Comparison of ENCODE assay signal across 19 cellular contexts in genomic region chr1:201756411-201756810, GRCh38.
DNase-seq lines count a peak whose midpoint lies in the region; ATAC-seq and TF ChIP-seq lines count a peak whose summit lies in the region.
"Had no signal": no experiment of that assay in that cellular context is flagged by ENCODE, and none has a peak within 500 bp of the region (broad histone marks: within the 10 kb centered on the region; RNA-seq: fewer than 3 reads in every experiment).

No MANE protein-coding gene starts in this region.

- H3K4me3 ChIP-seq in astrocyte of the spinal cord (ENCODE audit: low read depth, low read length), result no peak overlapping the region
- H3K4me3 ChIP-seq: GM23338, spleen, transverse colon had no signal

- TF ChIP-seq CTCF in astrocyte of the spinal cord (IDR thresholded peaks at IDR 0.05; ENCODE audit: low read depth, low read length), result no peak

- DNase-seq in ACHN, result peak; percentile 61
- peak; percentile 70 for DNase-seq in LHCN-M2 (ENCODE audit: low read depth)
- DNase-seq in astrocyte of the spinal cord (ENCODE audit: low read depth, low spot score), result peak; percentile 73
- peak; percentile 83 for DNase-seq in kidney tubule cell (ENCODE audit: low spot score)
- DNase-seq in inferior parietal cortex (ENCODE audit: extremely low spot score), result no peak
- no peak for DNase-seq in stimulated activated naive B cell treated with anti-CD40 and anti-IgM and Interleukin-4, amounts not matched to agents 10 μg/mL and 1 μg/mL and 100 μg/mL, for 72 hours
- no peak for DNase-seq in stimulated activated CD4-positive, alpha-beta T cell treated with anti-CD3 and anti-CD28 coated beads, Interleukin-2, amount 100 ng/mL, for 24 hours
- no peak for DNase-seq in left lobe of liver (ENCODE audit: low spot score)
- DNase-seq: activated CD4-positive, alpha-beta T cell treated with anti-CD3 and anti-CD28 coated beads for 36 hours; activated T-cell treated with anti-CD3 and anti-CD28 coated beads, Interleukin-2, amount 50 U/mL, for 24 hours; AML-193; amygdala; effector memory CD8-positive, alpha-beta T cell; hypothalamus; OCI-M1; spleen; T-helper 2 cell; transverse colon had no signal

- H3K4me1 Mint-ChIP-seq in stimulated activated naive B cell treated with anti-CD40 and anti-IgM and Interleukin-4, amounts not matched to agents 10 μg/mL and 1 μg/mL and 100 μg/mL, for 72 hours, result peaks cover 26 to 39% of the 10 kb centered on the region in 2 donors

- in situ Hi-C loops in ACHN (cut with HindIII; ENCODE audit: low pct_ligation_motif_present, low pct_unique_long_range_greater_than_20kb, low sequenced_read_pairs) (no loop called here), astrocyte of the spinal cord (cut with HindIII; ENCODE audit: low sequenced_read_pairs) (no loop called here)

- H3K36me3 Mint-ChIP-seq in stimulated activated naive B cell treated with anti-CD40 and anti-IgM and Interleukin-4, amounts not matched to agents 10 μg/mL and 1 μg/mL and 100 μg/mL, for 72 hours, result no peaks in the 10 kb centered on the region

- no peaks in the 10 kb centered on the region for H3K27me3 Mint-ChIP-seq in stimulated activated naive B cell treated with anti-CD40 and anti-IgM and Interleukin-4, amounts not matched to agents 10 μg/mL and 1 μg/mL and 100 μg/mL, for 72 hours
- H3K27me3 Mint-ChIP-seq: activated T-cell treated with anti-CD3 and anti-CD28 coated beads, Interleukin-2, amount 50 U/mL, for 24 hours had no signal

- H3K4me3 Mint-ChIP-seq in stimulated activated naive B cell treated with anti-CD40 and anti-IgM and Interleukin-4, amounts not matched to agents 10 μg/mL and 1 μg/mL and 100 μg/mL, for 72 hours, result no peak overlapping the region
- H3K4me3 Mint-ChIP-seq: activated CD4-positive, alpha-beta T cell treated with anti-CD3 and anti-CD28 coated beads for 36 hours; activated T-cell treated with anti-CD3 and anti-CD28 coated beads, Interleukin-2, amount 50 U/mL, for 24 hours; effector memory CD8-positive, alpha-beta T cell; GM23338 had no signal

- no peak overlapping the region for H3K27ac Mint-ChIP-seq in stimulated activated naive B cell treated with anti-CD40 and anti-IgM and Interleukin-4, amounts not matched to agents 10 μg/mL and 1 μg/mL and 100 μg/mL, for 72 hours
- H3K27ac Mint-ChIP-seq: activated CD4-positive, alpha-beta T cell treated with anti-CD3 and anti-CD28 coated beads for 36 hours; activated T-cell treated with anti-CD3 and anti-CD28 coated beads, Interleukin-2, amount 50 U/mL, for 24 hours; GM23338 had no signal

- no peaks in the 10 kb centered on the region for H3K9me3 Mint-ChIP-seq in stimulated activated naive B cell treated with anti-CD40 and anti-IgM and Interleukin-4, amounts not matched to agents 10 μg/mL and 1 μg/mL and 100 μg/mL, for 72 hours
- H3K9me3 Mint-ChIP-seq: activated T-cell treated with anti-CD3 and anti-CD28 coated beads, Interleukin-2, amount 50 U/mL, for 24 hours; effector memory CD8-positive, alpha-beta T cell; GM23338 had no signal

- ATAC-seq in stimulated activated naive B cell treated with anti-CD40 and anti-IgM and Interleukin-4, amounts not matched to agents 10 μg/mL and 1 μg/mL and 100 μg/mL, for 72 hours (replicated peaks), result no peak
- ATAC-seq in left lobe of liver, result no peak
- ATAC-seq: activated CD4-positive, alpha-beta T cell treated with anti-CD3 and anti-CD28 coated beads for 36 hours; effector memory CD8-positive, alpha-beta T cell; GM23338 had no signal

Comparison
In these comparisons a context has a peak if more than half of its experiments do, and no peak if none do; other contexts are left out.
1. DNase-seq: peak in ACHN (single experiment), LHCN-M2 (single experiment), astrocyte of the spinal cord (single experiment) and kidney tubule cell (single experiment); none in inferior parietal cortex (single experiment), stimulated activated naive B cell treated with anti-CD40 and anti-IgM and Interleukin-4, amounts not matched to agents 10 μg/mL and 1 μg/mL and 100 μg/mL, for 72 hours (single experiment), stimulated activated CD4-positive, alpha-beta T cell treated with anti-CD3 and anti-CD28 coated beads, Interleukin-2, amount 100 ng/mL, for 24 hours (0 of 2) and left lobe of liver (single experiment).